Comparison of ENCODE assay signal across 13 cellular contexts in genomic region chr1:59560807-59561450, GRCh38.
A peak's percentile ranks its signal among the peaks of the same experiment; 100 is the strongest.
DNase-seq lines count a peak whose midpoint lies in the region; ATAC-seq and TF ChIP-seq lines count a peak whose summit lies in the region.
"Had no signal": no experiment of that assay in that cellular context is flagged by ENCODE, and none has a peak within 500 bp of the region (broad histone marks: within the 10 kb centered on the region; RNA-seq: fewer than 3 reads in every experiment).

No MANE protein-coding gene starts in this region.

- no peaks in the 10 kb centered on the region for H3K27me3 Mint-ChIP-seq in activated B cell treated with CpG ODN at 0.5 μM for 24 hours
- no peaks in the 10 kb centered on the region for H3K27me3 Mint-ChIP-seq in activated T-helper 2 cell treated with anti-CD3 and anti-CD28 coated beads, Interferon-gamma antibody, Interleukin-2, Interleukin-4, amounts not matched to agents 10 μg/mL and 5 μg/mL and 100 μg/mL, durations not matched to agents 14 hours and 24 hours and 36 hours (ENCODE audit: low read depth)
- no peaks in the 10 kb centered on the region for H3K27me3 Mint-ChIP-seq in CD8-positive, alpha-beta memory T cell
- H3K27me3 Mint-ChIP-seq: natural killer cell treated with Interleukin-12 subunit alpha and Interleukin-12 subunit beta and Interleukin-15 and Interleukin-18, amount 100 ng/mL, for 72 hours had no signal

- POLR2A ChIA-PET in activated B cell treated with CpG ODN at 0.5 μM for 24 hours (lab: Charles Lee): interaction anchor here (0.7 to 2.1 kb wide), 4 partner anchors 10 to 777 kb away, joined by 3 to 10 read pairs (median 8); partner anchors contain the start of genes FGGY and JUN
- POLR2A ChIA-PET in CD8-positive, alpha-beta memory T cell (lab: Charles Lee): no interaction called here

- H3K9me3 ChIP-seq in CD8-positive, alpha-beta memory T cell (ENCODE audit: low read length): no peaks in the 10 kb centered on the region

- H3K4me3 Mint-ChIP-seq in activated B cell treated with CpG ODN at 0.5 μM for 24 hours: peak overlapping the region; percentile 42
- H3K4me3 Mint-ChIP-seq in activated T-helper 2 cell treated with anti-CD3 and anti-CD28 coated beads, Interferon-gamma antibody, Interleukin-2, Interleukin-4, amounts not matched to agents 10 μg/mL and 5 μg/mL and 100 μg/mL, durations not matched to agents 14 hours and 24 hours and 36 hours (ENCODE audit: low read depth): no peak overlapping the region
- no peak overlapping the region for H3K4me3 Mint-ChIP-seq in CD8-positive, alpha-beta memory T cell
- H3K4me3 Mint-ChIP-seq: natural killer cell treated with Interleukin-12 subunit alpha and Interleukin-12 subunit beta and Interleukin-15 and Interleukin-18, amount 100 ng/mL, for 72 hours had no signal

- TF ChIP-seq CTCF in GM12865 (IDR thresholded peaks at IDR 0.05; ENCODE audit: insufficient read depth, low read depth, low read length, missing control alignments): no peak
- TF ChIP-seq CTCF in activated B cell treated with CpG ODN at 0.5 μM for 24 hours (IDR thresholded peaks at IDR 0.05): no peak

- DNase-seq in GM12865 (ENCODE audit: low read depth) (peak; percentile 37), activated B cell treated with CpG ODN at 0.5 μM for 24 hours (no peak), NCI-H1105 (lab: John Stamatoyannopoulos, UW) (no peak)
- no peak for DNase-seq in activated T-helper 2 cell treated with anti-CD3 and anti-CD28 coated beads, Interferon-gamma antibody, Interleukin-2, Interleukin-4, amounts not matched to agents 10 μg/mL and 5 μg/mL and 100 μg/mL, durations not matched to agents 14 hours and 24 hours and 36 hours (ENCODE audit: low spot score)
- DNase-seq in CD8-positive, alpha-beta memory T cell: no peak
- DNase-seq: caudate nucleus, IMR-90, NCI-H2107 had no signal

- intact Hi-C loops in activated B cell treated with CpG ODN at 0.5 μM for 24 hours (cut with micrococcal nuclease): loop anchor here (2.0 kb wide), 1 partner anchor 136 kb away; no protein-coding TSS in a partner anchor
- intact Hi-C loops in activated T-helper 2 cell treated with anti-CD3 and anti-CD28 coated beads, Interferon-gamma antibody, Interleukin-2, Interleukin-4, amounts not matched to agents 10 μg/mL and 5 μg/mL and 100 μg/mL, durations not matched to agents 14 hours and 24 hours and 36 hours (cut with micrococcal nuclease): no loop called here

- CTCF ChIA-PET in activated B cell treated with CpG ODN at 0.5 μM for 24 hours (lab: Charles Lee): interaction anchor here (1.6 kb wide), 1 partner anchor 138 kb away, joined by 6 read pairs; no protein-coding TSS in a partner anchor
- CTCF ChIA-PET in CD8-positive, alpha-beta memory T cell (lab: Charles Lee): no interaction called here

- H3K27me3 ChIP-seq in CD8-positive, alpha-beta memory T cell (ENCODE audit: insufficient read depth, low read length, poor library complexity, severe bottlenecking): no peaks in the 10 kb centered on the region

- H3K36me3 ChIP-seq in CD8-positive, alpha-beta memory T cell (ENCODE audit: insufficient read depth, low read length): no peaks in the 10 kb centered on the region

- H3K4me1 ChIP-seq in CD8-positive, alpha-beta memory T cell (ENCODE audit: insufficient read depth, low read length): no peaks in the 10 kb centered on the region

- H3K27ac Mint-ChIP-seq in activated B cell treated with CpG ODN at 0.5 μM for 24 hours: peak overlapping the region; percentile 80
- no peak overlapping the region for H3K27ac Mint-ChIP-seq in activated T-helper 2 cell treated with anti-CD3 and anti-CD28 coated beads, Interferon-gamma antibody, Interleukin-2, Interleukin-4, amounts not matched to agents 10 μg/mL and 5 μg/mL and 100 μg/mL, durations not matched to agents 14 hours and 24 hours and 36 hours
- peak overlapping the region in 2 of 8 donors; percentile 1 to 66 for H3K27ac Mint-ChIP-seq in CD8-positive, alpha-beta memory T cell
- H3K27ac Mint-ChIP-seq: natural killer cell treated with Interleukin-12 subunit alpha and Interleukin-12 subunit beta and Interleukin-15 and Interleukin-18, amount 100 ng/mL, for 72 hours had no signal

- H3K9me3 Mint-ChIP-seq in activated B cell treated with CpG ODN at 0.5 μM for 24 hours: peaks cover 14% of the 10 kb centered on the region
- peaks cover 18% of the 10 kb centered on the region for H3K9me3 Mint-ChIP-seq in activated T-helper 2 cell treated with anti-CD3 and anti-CD28 coated beads, Interferon-gamma antibody, Interleukin-2, Interleukin-4, amounts not matched to agents 10 μg/mL and 5 μg/mL and 100 μg/mL, durations not matched to agents 14 hours and 24 hours and 36 hours
- peaks cover 14 to 33% (median 25%) of the 10 kb centered on the region in 5 donors for H3K9me3 Mint-ChIP-seq in CD8-positive, alpha-beta memory T cell

- ATAC-seq in GM21381 (IDR thresholded peaks at IDR 0.05; ENCODE audit: unreplicated experiment) (peak; percentile 75), HG03103 (IDR thresholded peaks at IDR 0.05; ENCODE audit: low read depth, unreplicated experiment) (peak; percentile 71), activated B cell treated with CpG ODN at 0.5 μM for 24 hours (ENCODE audit: low read depth) (peak; percentile 93), HG03469 (IDR thresholded peaks at IDR 0.05; ENCODE audit: unreplicated experiment) (no peak)

- H3K27ac ChIP-seq in CD8-positive, alpha-beta memory T cell (ENCODE audit: low read depth, low read length): no peak overlapping the region

- H3K36me3 Mint-ChIP-seq in activated B cell treated with CpG ODN at 0.5 μM for 24 hours (ENCODE audit: low read depth): peaks cover 31% of the 10 kb centered on the region
- peaks cover 23% of the 10 kb centered on the region for H3K36me3 Mint-ChIP-seq in activated T-helper 2 cell treated with anti-CD3 and anti-CD28 coated beads, Interferon-gamma antibody, Interleukin-2, Interleukin-4, amounts not matched to agents 10 μg/mL and 5 μg/mL and 100 μg/mL, durations not matched to agents 14 hours and 24 hours and 36 hours (ENCODE audit: low read depth)
- peaks cover 11 to 39% (median 23%) of the 10 kb centered on the region in 3 donors for H3K36me3 Mint-ChIP-seq in CD8-positive, alpha-beta memory T cell

- H3K4me1 Mint-ChIP-seq in activated B cell treated with CpG ODN at 0.5 μM for 24 hours: peaks cover 44% of the 10 kb centered on the region
- peaks cover 9% of the 10 kb centered on the region for H3K4me1 Mint-ChIP-seq in activated T-helper 2 cell treated with anti-CD3 and anti-CD28 coated beads, Interferon-gamma antibody, Interleukin-2, Interleukin-4, amounts not matched to agents 10 μg/mL and 5 μg/mL and 100 μg/mL, durations not matched to agents 14 hours and 24 hours and 36 hours (ENCODE audit: low read depth)
- peaks cover 5 to 18% (median 6%) of the 10 kb centered on the region in 3 donors for H3K4me1 Mint-ChIP-seq in CD8-positive, alpha-beta memory T cell

- H3K4me3 ChIP-seq in GM12865 (ENCODE audit: low read depth, low read length): no peak overlapping the region
- no peak overlapping the region for H3K4me3 ChIP-seq in CD8-positive, alpha-beta memory T cell (ENCODE audit: low read length)
- H3K4me3 ChIP-seq: smooth muscle cell had no signal
